In the genomic region with DNA sequence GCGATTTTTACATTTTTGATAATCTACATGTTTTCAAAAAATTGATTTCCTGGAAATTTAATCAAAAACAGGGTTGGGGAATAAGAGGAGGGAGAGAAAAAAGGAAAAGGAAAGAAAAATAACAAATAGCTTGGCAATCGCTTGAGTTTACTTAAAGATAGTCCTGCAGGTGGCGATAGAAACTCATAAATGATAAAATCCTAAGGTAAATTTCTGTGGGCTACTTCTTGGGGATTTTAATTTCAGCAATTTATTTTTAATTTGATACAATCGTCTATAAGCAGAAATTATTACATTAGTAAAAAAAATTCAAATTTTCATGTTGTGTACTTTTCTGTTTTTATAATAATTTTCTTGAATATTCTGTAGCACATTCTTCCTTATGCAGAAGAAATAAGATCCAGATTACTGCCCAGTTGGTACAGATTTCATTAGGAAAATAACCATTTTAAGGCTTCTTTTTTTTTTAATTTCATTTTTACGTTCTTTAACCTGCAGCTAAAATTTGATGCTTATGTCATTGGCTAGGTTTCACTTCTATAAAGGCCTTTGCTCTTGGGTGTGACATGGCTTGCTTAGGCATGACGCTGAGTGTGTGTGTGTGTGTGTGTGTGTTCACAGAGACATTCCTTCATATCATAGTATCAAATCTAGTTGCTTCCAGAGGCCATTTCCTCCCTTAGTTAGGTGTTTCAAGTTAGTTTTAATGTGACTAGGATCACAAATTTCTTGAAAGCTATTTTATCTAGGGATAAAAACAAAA, we compare ENCODE assay signal across 8 cellular contexts.
DNase-seq lines count a peak whose midpoint lies in the region; ATAC-seq and TF ChIP-seq lines count a peak whose summit lies in the region.

No MANE protein-coding gene starts in this region.

- CTCF ChIA-PET in mammary epithelial cell (lab: Charles Lee; ENCODE audit: low non-redundant PET) = interaction anchor here (0.5 to 0.9 kb wide), 5 partner anchors 164 to 375 kb away, joined by 3 to 4 read pairs (median 3); no protein-coding TSS in a partner anchor

- peak; percentile 37 to 46 for TF ChIP-seq CTCF in mammary epithelial cell (conservative IDR thresholded peaks at IDR 0.05 in 1 of 2, IDR thresholded peaks at IDR 0.05 in 1 of 2; ENCODE audit: extremely low read depth in 1 of 2, insufficient read depth in 1 of 2, low read depth in 1 of 2, low read length in 2 of 2)

- no peak overlapping the region for H2AFZ ChIP-seq in mammary epithelial cell (ENCODE audit: low read depth, low read length)

- in situ Hi-C loops in mammary epithelial cell (cut with MboI; ENCODE audit: low sequenced_read_pairs in 2 of 2) = no loop called here

- H3K4me3 ChIP-seq in mammary epithelial cell (replicated peaks in 1 of 3; ENCODE audit: insufficient read depth in 1 of 3, low read depth in 2 of 3, low read length in 3 of 3) = no peak overlapping the region

- no peaks in the 10 kb centered on the region for H3K79me2 ChIP-seq in mammary epithelial cell (ENCODE audit: insufficient read depth, low read length)

- dilution Hi-C loops in mammary epithelial cell (cut with HindIII; ENCODE audit: low sequenced_read_pairs) = loop anchor here (5.0 kb wide), 1 partner anchor 49 kb away; no protein-coding TSS in a partner anchor

- no peak overlapping the region for H3K27ac ChIP-seq in mammary epithelial cell (ENCODE audit: insufficient read depth, low read depth, low read length)

- no peaks in the 10 kb centered on the region for H3K4me1 ChIP-seq in mammary epithelial cell (ENCODE audit: insufficient read depth, low read length)

- BruUV-seq in mammary epithelial cell (replicated peaks; lab: Mats Ljungman, UMichigan) = no TSS peak

- ATAC-seq in GM19463 (IDR thresholded peaks at IDR 0.05; ENCODE audit: unreplicated experiment) = peak; percentile 77

- no peak overlapping the region for H3K4me2 ChIP-seq in mammary epithelial cell (ENCODE audit: insufficient read depth, low read depth, low read length)

- WGBS in mammary epithelial cell (ENCODE audit: low coverage, missing lambda C conversion rate) = 49% methylated on average over 6 of the region's 6 CpGs

- intact Hi-C loops in mammary epithelial cell (cut with micrococcal nuclease) = loop anchor here (2.0 to 10.0 kb wide), 4 partner anchors 164 to 612 kb away; no protein-coding TSS in a partner anchor

- H3K9me3 ChIP-seq in mammary epithelial cell (replicated peaks; ENCODE audit: insufficient read depth, low read length) = no peaks in the 10 kb centered on the region

- DNase-seq in AG20443 (ENCODE audit: low spot score) = peak; percentile 9
- peak; percentile 14 for DNase-seq in NCI-H1092 (lab: John Stamatoyannopoulos, UW)
- DNase-seq in mammary epithelial cell = no peak
- peak; percentile 44 for DNase-seq in mucosa of gallbladder (ENCODE audit: low spot score)
- DNase-seq in NCI-H2196 treated with DMSO at 0.1 percent for 48 hours (lab: John Stamatoyannopoulos, UW; ENCODE audit: unreplicated experiment) = no peak
- DNase-seq in activated naive CD4-positive, alpha-beta T cell treated with Interleukin-2 at 50 U/mL for 16 hours = no peak
- no peak for DNase-seq in activated effector memory CD4-positive, alpha-beta T cell treated with anti-CD3 and anti-CD28 coated beads, Interleukin-2, amount 50 U/mL, for 16 hours

- H3K9ac ChIP-seq in mammary epithelial cell (ENCODE audit: insufficient read depth, low read length) = no peak overlapping the region

- no peaks in the 10 kb centered on the region for H3K27me3 ChIP-seq in mammary epithelial cell (ENCODE audit: insufficient read depth, low read length)

- peaks cover 1% of the 10 kb centered on the region for H3K36me3 ChIP-seq in mammary epithelial cell (ENCODE audit: insufficient read depth, low read length)

- no peaks in the 10 kb centered on the region for H4K20me1 ChIP-seq in mammary epithelial cell (ENCODE audit: insufficient read depth, low read length)

Comparison
In these comparisons a context has a peak if more than half of its experiments do, and no peak if none do; other contexts are left out.
1. DNase-seq: peak in AG20443 (single experiment), NCI-H1092 (single experiment) and mucosa of gallbladder (single experiment); none in mammary epithelial cell (single experiment), NCI-H2196 treated with DMSO at 0.1 percent for 48 hours (single experiment), activated naive CD4-positive, alpha-beta T cell treated with Interleukin-2 at 50 U/mL for 16 hours (single experiment) and activated effector memory CD4-positive, alpha-beta T cell treated with anti-CD3 and anti-CD28 coated beads, Interleukin-2, amount 50 U/mL, for 16 hours (single experiment).